ENCODE assay signal across 26 cellular contexts in genomic region chr5:31648326-31648725, GRCh38.
"Had no signal": no experiment of that assay in that cellular context is flagged by ENCODE, and none has a peak within 500 bp of the region (broad histone marks: within the 10 kb centered on the region; RNA-seq: fewer than 3 reads in every experiment).

No MANE protein-coding gene starts in this region.

- H3K27ac ChIP-seq: coronary artery, dorsolateral prefrontal cortex, epithelial cell of prostate, esophagus squamous epithelium, gastrocnemius medialis, hepatocyte, lower lobe of right lung had no signal

- ATAC-seq: esophagus mucosa, gastrocnemius medialis, heart left ventricle, left colon, left lobe of liver, left ventricle myocardium superior, lower lobe of right lung had no signal

- H3K4me1 ChIP-seq: esophagus squamous epithelium, gastrocnemius medialis, lower lobe of right lung had no signal

- H3K4me1 Mint-ChIP-seq: immature natural killer cell, mesothelial cell of epicardium had no signal

- H3K4me2 ChIP-seq: hepatocyte had no signal

- H3K9me3 Mint-ChIP-seq: immature natural killer cell had no signal

- H3K36me3 ChIP-seq: esophagus squamous epithelium, gastrocnemius medialis, heart left ventricle, lower lobe of right lung had no signal

- FAIRE-seq: colon, kidney had no signal

- H3K4me3 ChIP-seq: coronary artery, dorsolateral prefrontal cortex, esophagus squamous epithelium, gastrocnemius medialis, heart left ventricle, hepatocyte, lower lobe of right lung had no signal

- H3K27me3 ChIP-seq: dorsolateral prefrontal cortex, esophagus squamous epithelium, gastrocnemius medialis, heart left ventricle had no signal

- H2AFZ ChIP-seq: hepatocyte had no signal

- H3K79me2 ChIP-seq: hepatocyte had no signal

- H3K4me3 Mint-ChIP-seq: immature natural killer cell, mesothelial cell of epicardium had no signal

- DNase-seq: dermis blood vessel endothelial cell; dorsolateral prefrontal cortex; effector CD4-positive, alpha-beta T cell; effector memory CD4-positive, alpha-beta T cell; erythroblast; esophagus squamous epithelium; foreskin fibroblast; foreskin melanocyte; gastrocnemius medialis; heart left ventricle; hypothalamus; immature natural killer cell; islet precursor cell; kidney; kidney glomerular epithelial cell; left colon; left ventricle myocardium superior; lower lobe of right lung; mesenchymal stem cell had no signal

- H3K36me3 Mint-ChIP-seq: immature natural killer cell, mesothelial cell of epicardium had no signal

- H3K9me3 ChIP-seq: esophagus squamous epithelium, gastrocnemius medialis, heart left ventricle, lower lobe of right lung had no signal

- H3K27ac Mint-ChIP-seq: immature natural killer cell, mesothelial cell of epicardium had no signal
